In genomic region chr12:96040305-96041133, GRCh38 we compare ENCODE assay signal across 1 cellular context.
TF ChIP-seq lines count a peak whose summit lies in the region.

No MANE protein-coding gene starts in this region.

TF ChIP-seq in K562, 482 proteins besides CTCF, POLR2A, EP300 and RAD21 (continues in another document):
- TF ChIP-seq MGA (IDR thresholded peaks at IDR 0.05) = peak; percentile 69
- TF ChIP-seq PML (IDR thresholded peaks at IDR 0.05; ENCODE audit: low read length) = peak; percentile 28; the same call in 1 of the 2 replicates
- peak; percentile 92; the same call in 1 of the 2 replicates for TF ChIP-seq SMARCE1 (IDR thresholded peaks at IDR 0.05)
- no peak for TF ChIP-seq RB1 (IDR thresholded peaks at IDR 0.05; ENCODE audit: low read depth)
- TF ChIP-seq ZNF444 (CRISPR knock-in tag; IDR thresholded peaks at IDR 0.05) = no peak
- TF ChIP-seq CBFA2T3 (IDR thresholded peaks at IDR 0.05) = peak; percentile 80
- peak; percentile 55; the same call in 1 of the 2 replicates for TF ChIP-seq HES1 (IDR thresholded peaks at IDR 0.05; ENCODE audit: low read depth)
- peak; percentile 36 for TF ChIP-seq ZNF239 (CRISPR knock-in tag; IDR thresholded peaks at IDR 0.05)
- no peak for TF ChIP-seq JUN (IDR thresholded peaks at IDR 0.05; ENCODE audit: borderline replicate concordance, low read depth, low read length)
- TF ChIP-seq JUN (CRISPR knock-in tag; IDR thresholded peaks at IDR 0.05; ENCODE audit: borderline replicate concordance) = no peak
- TF ChIP-seq ELF4 (CRISPR knock-in tag; IDR thresholded peaks at IDR 0.05) = 0 out of 2 replicates have a peak, but pooled peaks have one; percentile 27
- peak in 1 of 2 experiments; percentile 29; a peak in 1 of 4 replicates for TF ChIP-seq TBL1XR1 (IDR thresholded peaks at IDR 0.05; ENCODE audit: low read length in 2 of 2)
- TF ChIP-seq HIVEP1 (CRISPR knock-in tag; IDR thresholded peaks at IDR 0.05) = 0 out of 2 replicates have a peak, but pooled peaks have one; percentile 33
- peak; percentile 59 for TF ChIP-seq GABPA (tag; conservative IDR thresholded peaks at IDR 0.05; ENCODE audit: low read depth)
- TF ChIP-seq SMARCC2 (IDR thresholded peaks at IDR 0.05; ENCODE audit: low read depth) = peak; percentile 43; the same call in 1 of the 2 replicates
- peak; percentile 59; the same call in 1 of the 2 replicates for TF ChIP-seq ZNF197 (CRISPR knock-in tag; IDR thresholded peaks at IDR 0.05; ENCODE audit: low read depth)
- TF ChIP-seq PKNOX1 (IDR thresholded peaks at IDR 0.05) = 0 out of 2 replicates have a peak, but pooled peaks have one; percentile 14
- no peak for TF ChIP-seq ZSCAN32 (CRISPR knock-in tag; IDR thresholded peaks at IDR 0.05)
- no peak for TF ChIP-seq BRD4 (IDR thresholded peaks at IDR 0.05)
- TF ChIP-seq ZNF766 (CRISPR knock-in tag; conservative IDR thresholded peaks at IDR 0.05) = peak; percentile 76; the same call in 1 of the 2 replicates
- TF ChIP-seq DDX20 (tag; IDR thresholded peaks at IDR 0.05; ENCODE audit: low read depth) = 0 out of 2 replicates have a peak, but pooled peaks have one; percentile 23
- TF ChIP-seq ADNP (tag; IDR thresholded peaks at IDR 0.05) = 0 out of 2 replicates have a peak, but pooled peaks have one; percentile 38
- peak; percentile 41; the same call in 1 of the 2 replicates for TF ChIP-seq NCOR1 (IDR thresholded peaks at IDR 0.05)
- peak in 1 of 2 experiments; percentile 13; a peak in 1 of 4 replicates for TF ChIP-seq ZNF639 (CRISPR knock-in tag; conservative IDR thresholded peaks at IDR 0.05 in 1 of 2, IDR thresholded peaks at IDR 0.05 in 1 of 2)
- peak; percentile 79; the same call in 1 of the 2 replicates for TF ChIP-seq SOX6 (IDR thresholded peaks at IDR 0.05)
- 0 out of 2 replicates have a peak, but pooled peaks have one; percentile 44 for TF ChIP-seq MEF2D (tag; conservative IDR thresholded peaks at IDR 0.05; ENCODE audit: low read depth)
- TF ChIP-seq CTBP1 (IDR thresholded peaks at IDR 0.05; ENCODE audit: borderline replicate concordance) = peak; percentile 77
- peak; percentile 40; the same call in 1 of the 2 replicates for TF ChIP-seq L3MBTL2 (IDR thresholded peaks at IDR 0.05)
- no peak for TF ChIP-seq IRF1 (CRISPR knock-in tag; IDR thresholded peaks at IDR 0.05; ENCODE audit: borderline replicate concordance)
- 0 out of 2 replicates have a peak, but pooled peaks have one; percentile 45 for TF ChIP-seq HMG20A (CRISPR knock-in tag; conservative IDR thresholded peaks at IDR 0.05)
- no peak for TF ChIP-seq ZC3H8 (IDR thresholded peaks at IDR 0.05)
- TF ChIP-seq EHMT2 (IDR thresholded peaks at IDR 0.05) = peak; percentile 35; the same call in 1 of the 2 replicates
- peak; percentile 69 for TF ChIP-seq KLF16 (IDR thresholded peaks at IDR 0.05)
- TF ChIP-seq KDM1A (IDR thresholded peaks at IDR 0.05) = 0 out of 4 replicates have a peak, but pooled peaks of 1 of the 2 experiments have one; percentile 8
- 0 out of 2 replicates have a peak, but pooled peaks have one; percentile 13 for TF ChIP-seq ZFP1 (CRISPR knock-in tag; IDR thresholded peaks at IDR 0.05)
- TF ChIP-seq ESRRA (IDR thresholded peaks at IDR 0.05; ENCODE audit: borderline replicate concordance, low read depth) = peak; percentile 43; the same call in 1 of the 2 replicates
- TF ChIP-seq LEF1 (IDR thresholded peaks at IDR 0.05) = peak; percentile 23; the same call in 1 of the 2 replicates
- TF ChIP-seq CBFA2T2 (conservative IDR thresholded peaks at IDR 0.05) = peak; percentile 59
- 0 out of 2 replicates have a peak, but pooled peaks have one; percentile 63 for TF ChIP-seq SMAD3 (CRISPR knock-in tag; conservative IDR thresholded peaks at IDR 0.05)
- TF ChIP-seq RAD51 (IDR thresholded peaks at IDR 0.05; ENCODE audit: borderline replicate concordance, low read depth) = no peak
- TF ChIP-seq MEIS2 (IDR thresholded peaks at IDR 0.05; ENCODE audit: partially characterized antibody) = peak; percentile 55
- TF ChIP-seq NR2C1 (IDR thresholded peaks at IDR 0.05) = no peak
- peak; percentile 47; the same call in 1 of the 2 replicates for TF ChIP-seq NR2C1 (tag; IDR thresholded peaks at IDR 0.05)
- peak; percentile 81 for TF ChIP-seq SMARCA4 (IDR thresholded peaks at IDR 0.05)
- peak; percentile 69 for TF ChIP-seq FOSL1 (tag; conservative IDR thresholded peaks at IDR 0.05)
- peak; percentile 65 for TF ChIP-seq PRDM10 (IDR thresholded peaks at IDR 0.05; ENCODE audit: partially characterized antibody)
- TF ChIP-seq POLR2G (IDR thresholded peaks at IDR 0.05; ENCODE audit: low read depth, low read length) = no peak
- peak; percentile 61; the same call in 1 of the 2 replicates for TF ChIP-seq ATF4 (CRISPR knock-in tag; IDR thresholded peaks at IDR 0.05)
